11 cellular contexts compared by ENCODE assay signal in genomic region chr15:63712828-63713520, GRCh38.
DNase-seq lines count a peak whose midpoint lies in the region; ATAC-seq, FAIRE-seq and TF ChIP-seq lines count a peak whose summit lies in the region.
"Had no signal": no experiment of that assay in that cellular context is flagged by ENCODE, and none has a peak within 500 bp of the region (broad histone marks: within the 10 kb centered on the region; RNA-seq: fewer than 3 reads in every experiment).

No MANE protein-coding gene starts in this region.

- peaks cover 16% of the 10 kb centered on the region for H3K36me3 Mint-ChIP-seq in activated naive CD8-positive, alpha-beta T cell treated with anti-CD3 and anti-CD28 coated beads, Interleukin-2, amount 10 ng/mL, durations not matched to agents 7 days and 5 days

- no peak overlapping the region for H3K4me3 Mint-ChIP-seq in activated naive CD8-positive, alpha-beta T cell treated with anti-CD3 and anti-CD28 coated beads, Interleukin-2, amount 10 ng/mL, durations not matched to agents 7 days and 5 days
- H3K4me3 Mint-ChIP-seq: nephron had no signal

- H3K4me1 Mint-ChIP-seq in activated naive CD8-positive, alpha-beta T cell treated with anti-CD3 and anti-CD28 coated beads, Interleukin-2, amount 10 ng/mL, durations not matched to agents 7 days and 5 days = peaks cover 19% of the 10 kb centered on the region
- H3K4me1 Mint-ChIP-seq: nephron had no signal

- ATAC-seq in GM19324 (IDR thresholded peaks at IDR 0.05; ENCODE audit: low FRiP score, unreplicated experiment) (peak; percentile 76), HG03066 (IDR thresholded peaks at IDR 0.05; ENCODE audit: low read depth, unreplicated experiment) (peak; percentile 73)
- no peak for ATAC-seq in activated naive CD8-positive, alpha-beta T cell treated with anti-CD3 and anti-CD28 coated beads, Interleukin-2, amount 10 ng/mL, durations not matched to agents 7 days and 5 days (ENCODE audit: low read depth)
- ATAC-seq: body of pancreas, SK-N-SH treated with all-trans-retinoic acid at 6 μM for 48 hours had no signal

- H3K9me3 Mint-ChIP-seq in activated naive CD8-positive, alpha-beta T cell treated with anti-CD3 and anti-CD28 coated beads, Interleukin-2, amount 10 ng/mL, durations not matched to agents 7 days and 5 days = no peaks in the 10 kb centered on the region
- H3K9me3 Mint-ChIP-seq: nephron had no signal

- POLR2A ChIA-PET in activated naive CD8-positive, alpha-beta T cell treated with anti-CD3 and anti-CD28 coated beads, Interleukin-2, amount 10 ng/mL, durations not matched to agents 7 days and 5 days (lab: Charles Lee) = no interaction called here

- no peaks in the 10 kb centered on the region for H3K27me3 Mint-ChIP-seq in activated naive CD8-positive, alpha-beta T cell treated with anti-CD3 and anti-CD28 coated beads, Interleukin-2, amount 10 ng/mL, durations not matched to agents 7 days and 5 days

- no peak for TF ChIP-seq POLR2A in GM12891 (IDR thresholded peaks at IDR 0.05; ENCODE audit: low read depth, low read length)

- DNase-seq in GM12891 (ENCODE audit: insufficient read length, low spot score) (peak; percentile 18), COLO668 (lab: John Stamatoyannopoulos, UW; ENCODE audit: unreplicated experiment) (no peak), NCI-H2029 (lab: John Stamatoyannopoulos, UW) (no peak)
- no peak for DNase-seq in activated naive CD8-positive, alpha-beta T cell treated with anti-CD3 and anti-CD28 coated beads, Interleukin-2, amount 10 ng/mL, durations not matched to agents 7 days and 5 days
- DNase-seq in stimulated activated CD4-positive, alpha-beta T cell treated with anti-CD3 and anti-CD28 coated beads, Interleukin-4, amount 100 ng/mL, for 4 hours = no peak
- DNase-seq in activated CD8-positive, alpha-beta memory T cell treated with anti-CD3 and anti-CD28 coated beads, Interleukin-2, amount 50 U/mL, for 48 hours = no peak
- DNase-seq: body of pancreas had no signal

- FAIRE-seq in GM12891 (lab: Jason Lieb, UNC) = peak; percentile 95

- peak overlapping the region; percentile 17 for H3K27ac Mint-ChIP-seq in activated naive CD8-positive, alpha-beta T cell treated with anti-CD3 and anti-CD28 coated beads, Interleukin-2, amount 10 ng/mL, durations not matched to agents 7 days and 5 days
- H3K27ac Mint-ChIP-seq: nephron had no signal

TF ChIP-seq in GM12891, 5 proteins besides CTCF, POLR2A, EP300 and RAD21:
- TF ChIP-seq TAF1 (IDR thresholded peaks at IDR 0.05; ENCODE audit: low read depth, low read length) (no peak), SPI1 (IDR thresholded peaks at IDR 0.05; ENCODE audit: low read depth, low read length) (peak; percentile 96), POLR2AphosphoS5 (IDR thresholded peaks at IDR 0.05; ENCODE audit: low read depth, low read length) (no peak), PAX5 (IDR thresholded peaks at IDR 0.05; ENCODE audit: insufficient read depth, low read length, severe bottlenecking) (no peak), POU2F2 (IDR thresholded peaks at IDR 0.05; ENCODE audit: low read depth, low read length) (no peak)
